In the genomic region with DNA sequence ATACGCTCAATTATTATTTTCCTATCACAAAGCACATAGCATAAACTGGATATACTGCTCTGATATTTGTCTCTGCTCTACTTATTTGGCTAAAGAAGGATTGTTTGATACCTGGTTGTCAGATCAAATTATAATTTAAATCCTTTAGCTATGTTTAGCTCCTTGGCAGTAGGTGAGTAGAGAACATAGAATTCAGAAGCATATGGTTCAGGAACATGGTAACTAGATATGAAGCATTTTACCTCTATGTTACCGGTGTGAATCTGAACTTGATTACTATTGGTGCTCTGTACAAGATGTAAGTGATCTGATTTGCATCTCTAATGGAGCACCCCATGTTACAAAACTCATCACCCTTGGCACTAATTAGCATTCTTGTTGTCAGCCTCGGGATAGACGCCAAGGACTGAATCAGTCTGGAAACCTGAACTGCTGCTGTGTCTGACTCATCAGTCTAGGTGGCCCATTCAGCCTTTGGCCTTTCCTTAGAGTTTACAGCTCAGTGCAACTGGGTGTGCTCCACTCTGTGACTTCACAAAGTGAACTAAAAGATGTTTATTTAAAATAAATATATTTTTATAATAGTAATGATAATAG, we compare ENCODE assay signal across 11 cellular contexts. TPM values are rescaled to one million over a fixed set of nuclear protein-coding genes. Genes with fewer than 3 reads are reported as not detected.
DNase-seq lines count a peak whose midpoint lies in the region; ATAC-seq, FAIRE-seq and TF ChIP-seq lines count a peak whose summit lies in the region.
"Had no signal": no experiment of that assay in that cellular context is flagged by ENCODE, and none has a peak within 500 bp of the region (broad histone marks: within the 10 kb centered on the region; RNA-seq: fewer than 3 reads in every experiment).

No MANE protein-coding gene starts in this region.

- H2BK5ac ChIP-seq in IMR-90 (ENCODE audit: low read depth, low read length, poor library complexity, severe bottlenecking), result peak overlapping the region; percentile 97

- no peaks in the 10 kb centered on the region for H3K27me3 Mint-ChIP-seq in progenitor cell of endocrine pancreas
- no peaks in the 10 kb centered on the region for H3K27me3 Mint-ChIP-seq in mesothelial cell of epicardium (ENCODE audit: low read depth)

- peaks cover 5% of the 10 kb centered on the region; the same call in 1 of the 2 replicates for H3K9me1 ChIP-seq in IMR-90 (ENCODE audit: insufficient read depth, low read length)

- DNase-seq in AG09309 (ENCODE audit: low read depth) (peak; percentile 78), IMR-90 (peak; percentile 95), astrocyte of the hippocampus (ENCODE audit: low read depth, low spot score) (peak; percentile 93), kidney (no peak), MM.1S (no peak), progenitor cell of endocrine pancreas (ENCODE audit: low spot score, unreplicated experiment) (no peak), mesothelial cell of epicardium (ENCODE audit: low spot score in 2 of 2, unreplicated experiment in 2 of 2) (no peak), posterior cingulate gyrus (no peak)
- DNase-seq: effector CD4-positive, alpha-beta T cell; stimulated activated CD4-positive, alpha-beta T cell treated with anti-CD3 and anti-CD28 coated beads, Interleukin-12 subunit alpha, Interleukin-12 subunit beta, amount 100 ng/mL, for 4 hours had no signal

- intact Hi-C loops in IMR-90 (cut with micrococcal nuclease), result no loop called here
- intact Hi-C loops in kidney (cut with DNase I), result no loop called here
- intact Hi-C loops in posterior cingulate gyrus (cut with DNase I), result no loop called here

- no peak overlapping the region for H2AFZ ChIP-seq in IMR-90 (replicated peaks; ENCODE audit: low read length, poor library complexity)
- no peak overlapping the region for H2AFZ ChIP-seq in MM.1S (ENCODE audit: low read length)

- H3K56ac ChIP-seq in IMR-90 (ENCODE audit: extremely low read depth, insufficient read depth, low read length), result peak overlapping the region; percentile 2; the same call in 1 of the 2 replicates

- in situ Hi-C loops in IMR-90 (cut with MboI; ENCODE audit: low sequenced_read_pairs), result no loop called here

- H3K9ac ChIP-seq in IMR-90 (ENCODE audit: low read depth, low read length) (no peak overlapping the region), kidney (ENCODE audit: low read length in 2 of 2) (no peak overlapping the region), MM.1S (ENCODE audit: low read length) (no peak overlapping the region)

- POLR2A ChIA-PET in IMR-90 (lab: Charles Lee; ENCODE audit: unreplicated experiment), result interaction anchor here (0.6 to 0.7 kb wide), 2 partner anchors 12 to 37 kb away, joined by 3 read pairs; a partner anchor contains a TSS

- no peaks in the 10 kb centered on the region for H3K27me3 ChIP-seq in IMR-90 (ENCODE audit: control insufficient read depth, insufficient read depth, low read length)
- H3K27me3 ChIP-seq in MM.1S (replicated peaks; ENCODE audit: insufficient read depth, low read length), result no peaks in the 10 kb centered on the region

- peak overlapping the region in 1 of 2 experiments; percentile 75; a peak in 3 of 4 replicates for H4K8ac ChIP-seq in IMR-90 (ENCODE audit: low read depth in 2 of 2, low read length in 2 of 2)

- CTCF ChIA-PET in IMR-90 (lab: Yijun Ruan, JAX), result no interaction called here

- peak overlapping the region; percentile 79 for H2BK120ac ChIP-seq in IMR-90 (ENCODE audit: low read depth, low read length)

- 0 out of 2 replicates have a peak overlapping the region, but pooled peaks have one; percentile 15 for H3K23ac ChIP-seq in IMR-90 (ENCODE audit: low read depth, low read length)

- no peak overlapping the region for H3K4me3 ChIP-seq in AG09309 (ENCODE audit: control insufficient read depth, low read depth, low read length)
- no peak overlapping the region for H3K4me3 ChIP-seq in IMR-90 (ENCODE audit: insufficient read depth, low read depth, low read length)
- H3K4me3 ChIP-seq in kidney (ENCODE audit: low read length in 2 of 2), result no peak overlapping the region
- H3K4me3 ChIP-seq in MM.1S (ENCODE audit: low read length), result no peak overlapping the region

- H3K79me2 ChIP-seq in MM.1S (ENCODE audit: low read length), result no peaks in the 10 kb centered on the region

- no peak overlapping the region for H3K27ac ChIP-seq in IMR-90 (ENCODE audit: insufficient read depth, low read length)
- no peak overlapping the region for H3K27ac ChIP-seq in kidney (ENCODE audit: low read depth in 2 of 2, low read length in 2 of 2)
- H3K27ac ChIP-seq in MM.1S (ENCODE audit: low read length), result no peak overlapping the region

- no TSS peak for BruUV-seq in IMR-90 (replicated peaks; lab: Mats Ljungman, UMichigan)

- no peak overlapping the region for H3K4me3 Mint-ChIP-seq in progenitor cell of endocrine pancreas (ENCODE audit: low read depth)
- H3K4me3 Mint-ChIP-seq in mesothelial cell of epicardium, result no peak overlapping the region

- H4K5ac ChIP-seq in IMR-90 (ENCODE audit: low read depth, low read length), result no peak overlapping the region; the same call in 1 of the 2 replicates

- WGBS in IMR-90 (ENCODE audit: extremely low coverage in 2 of 2, insufficient read length in 1 of 2), 2 experiments, result 0% methylated on average over 2 of the region's 4 CpGs; no CpG with 5 or more reads in 1 of the 2 experiments

- no peaks in the 10 kb centered on the region for H4K20me1 ChIP-seq in IMR-90 (ENCODE audit: insufficient read depth, low read length)
- H4K20me1 ChIP-seq in MM.1S (ENCODE audit: insufficient read depth, low read length), result no peaks in the 10 kb centered on the region

- no peaks in the 10 kb centered on the region for H3F3A ChIP-seq in MM.1S (ENCODE audit: insufficient read depth, low read length)

- H3K36me3 ChIP-seq in IMR-90 (ENCODE audit: control insufficient read depth, insufficient read depth, low read length) (no peaks in the 10 kb centered on the region), kidney (ENCODE audit: control insufficient read depth in 1 of 2, insufficient read depth in 2 of 2, low read length in 2 of 2) (no peaks in the 10 kb centered on the region), MM.1S (replicated peaks; ENCODE audit: insufficient read depth, low read length) (no peaks in the 10 kb centered on the region)

- H3K27ac Mint-ChIP-seq in progenitor cell of endocrine pancreas (no peak overlapping the region), mesothelial cell of epicardium (no peak overlapping the region)

- H3K4me1 ChIP-seq in IMR-90 (ENCODE audit: control insufficient read depth, insufficient read depth, low read length), result peaks cover 19% of the 10 kb centered on the region
- no peaks in the 10 kb centered on the region for H3K4me1 ChIP-seq in kidney (ENCODE audit: control insufficient read depth in 1 of 2, insufficient read depth in 1 of 2, low read depth in 1 of 2, low read length in 2 of 2)
- H3K4me1 ChIP-seq in MM.1S (ENCODE audit: low read length), result no peaks in the 10 kb centered on the region

- peak overlapping the region; percentile 86; the same call in 1 of the 2 replicates for H2BK20ac ChIP-seq in IMR-90 (ENCODE audit: low read depth, low read length)

- H3K9me3 Mint-ChIP-seq in progenitor cell of endocrine pancreas (ENCODE audit: low read depth) (no peaks in the 10 kb centered on the region), mesothelial cell of epicardium (no peaks in the 10 kb centered on the region)

- H3K18ac ChIP-seq in IMR-90 (ENCODE audit: low read depth, low read length), result peak overlapping the region; percentile 25; the same call in 1 of the 2 replicates

- peak; percentile 53 for FAIRE-seq in kidney (lab: Jason Lieb, UNC)

- H3K4ac ChIP-seq in IMR-90 (ENCODE audit: low read depth, low read length), result peak overlapping the region; percentile 59; the same call in 1 of the 2 replicates

- H3K14ac ChIP-seq in IMR-90 (replicated peaks; ENCODE audit: low read depth, low read length), result no peak overlapping the region

- H3K4me1 Mint-ChIP-seq in progenitor cell of endocrine pancreas (ENCODE audit: low read depth) (no peaks in the 10 kb centered on the region), mesothelial cell of epicardium (no peaks in the 10 kb centered on the region)

- H3K4me2 ChIP-seq in IMR-90 (ENCODE audit: low read depth, low read length), result peak overlapping the region; percentile 20; the same call in 1 of the 2 replicates
- no peak overlapping the region for H3K4me2 ChIP-seq in MM.1S (ENCODE audit: low read depth, low read length)

- 0 out of 3 replicates have a peak overlapping the region, but pooled peaks have one; percentile 35 for H2BK15ac ChIP-seq in IMR-90 (ENCODE audit: low read depth, low read length)

- TF ChIP-seq POLR2A in IMR-90 (IDR thresholded peaks at IDR 0.05; ENCODE audit: low read depth, low read length), result no peak

- peak overlapping the region; percentile 50 for H4K91ac ChIP-seq in IMR-90 (ENCODE audit: insufficient read depth, low read depth, low read length)

- TF ChIP-seq CTCF in AG09309 (IDR thresholded peaks at IDR 0.05; ENCODE audit: control insufficient read depth, insufficient read depth, low read depth, low read length, missing control alignments) (no peak), IMR-90 (conservative IDR thresholded peaks at IDR 0.05; ENCODE audit: low read depth, low read length) (no peak), kidney (IDR thresholded peaks at IDR 0.05; ENCODE audit: borderline replicate concordance, extremely low read depth, insufficient read depth) (no peak), MM.1S (IDR thresholded peaks at IDR 0.05; ENCODE audit: low read length) (no peak), progenitor cell of endocrine pancreas (IDR thresholded peaks at IDR 0.05; ENCODE audit: unreplicated experiment) (no peak), mesothelial cell of epicardium (IDR thresholded peaks at IDR 0.05; ENCODE audit: unreplicated experiment) (no peak)

- no peaks in the 10 kb centered on the region for H3K36me3 Mint-ChIP-seq in progenitor cell of endocrine pancreas (ENCODE audit: insufficient read depth)
- H3K36me3 Mint-ChIP-seq in mesothelial cell of epicardium, result no peaks in the 10 kb centered on the region

- peak overlapping the region; percentile 53; the same call in 1 of the 2 replicates for H2AK5ac ChIP-seq in IMR-90 (ENCODE audit: low read depth, low read length)

- peaks cover 0 to 6% of the 10 kb centered on the region in 2 experiments; a peak in 2 of 4 replicates for H3K79me1 ChIP-seq in IMR-90 (ENCODE audit: low read depth in 1 of 2, low read length in 2 of 2)

- no peak overlapping the region for H2AK9ac ChIP-seq in IMR-90 (replicated peaks; ENCODE audit: low read depth, low read length, poor library complexity)

- H3K9me3 ChIP-seq in IMR-90 (ENCODE audit: control insufficient read depth, insufficient read depth, low read length), result no peaks in the 10 kb centered on the region
- H3K9me3 ChIP-seq in kidney (ENCODE audit: control insufficient read depth in 1 of 2, low read length in 2 of 2), result no peaks in the 10 kb centered on the region
- no peaks in the 10 kb centered on the region for H3K9me3 ChIP-seq in MM.1S (replicated peaks; ENCODE audit: insufficient read depth, low read length)

- dilution Hi-C loops in IMR-90 (cut with HindIII; ENCODE audit: low sequenced_read_pairs, unreplicated experiment), result no loop called here

- ATAC-seq in IMR-90 (ENCODE audit: low read depth), result peak; percentile 69

- TF ChIP-seq RAD21 in IMR-90 (IDR thresholded peaks at IDR 0.05; ENCODE audit: low read length), result no peak

- H3K9me2 ChIP-seq in MM.1S (replicated peaks; ENCODE audit: insufficient read depth, low read length), result no peaks in the 10 kb centered on the region

RNA-seq across cellular contexts. Expression of a gene that starts 12.3 kb away (rescaled TPM):
- total RNA-seq in IMR-90 (2012; rRNA removed) (12.5 and 13.1 TPM in 2 replicates), kidney (0.06 TPM), progenitor cell of endocrine pancreas (0.05 and 0.22 TPM in 2 replicates), mesothelial cell of epicardium (not detected in 3 replicates)
- polyA plus RNA-seq in IMR-90 (2012; rRNA removed) (7.8 and 8.1 TPM in 2 replicates), kidney (ENCODE audit: insufficient read depth, low read depth, low replicate concordance) (not detected)
- 2.5 and 4.1 TPM in 2 replicates for polyA plus RNA-seq in IMR-90 (2012; cell fraction: cytosol; rRNA removed)
- polyA plus RNA-seq in IMR-90 (2012; cell fraction: nucleus; rRNA removed; ENCODE audit: low replicate concordance), result 4.3 and 6.7 TPM in 2 replicates
- total RNA-seq: T-helper 1 cell treated with Interleukin-12 subunit alpha and Interleukin-12 subunit beta and Interleukin-4 antibody, amounts not matched to agents 30 ng/mL and 1 ng/mL, for 36 hours had no signal

RNA-seq across cellular contexts. Expression of a gene that starts 21.9 kb away (rescaled TPM):
- total RNA-seq in IMR-90 (2012; rRNA removed), result 92.8 and 177 TPM in 2 replicates
- 46.1 and 66.6 TPM in 2 replicates for polyA plus RNA-seq in IMR-90 (2012; rRNA removed)
- polyA plus RNA-seq in IMR-90 (2012; cell fraction: cytosol; rRNA removed), result 4.9 and 7.2 TPM in 2 replicates
- 16.7 and 91.2 TPM in 2 replicates for polyA plus RNA-seq in IMR-90 (2012; cell fraction: nucleus; rRNA removed; ENCODE audit: low replicate concordance)
- 47.1 TPM for total RNA-seq in kidney
- 13.3 TPM for polyA plus RNA-seq in kidney (ENCODE audit: insufficient read depth, low read depth, low replicate concordance)
- 62.1 and 63.8 TPM in 2 replicates for total RNA-seq in progenitor cell of endocrine pancreas
- 50.4 to 56.2 TPM (median 55.7 TPM) in 3 replicates for total RNA-seq in mesothelial cell of epicardium

Comparison
In these comparisons a context has a peak if more than half of its experiments do, and no peak if none do; other contexts are left out.
1. DNase-seq: peak in AG09309 (single experiment), IMR-90 (single experiment) and astrocyte of the hippocampus (single experiment); none in kidney (single experiment), MM.1S (single experiment), progenitor cell of endocrine pancreas (single experiment), mesothelial cell of epicardium (0 of 2) and posterior cingulate gyrus (0 of 10).
2. RNA of a gene that starts 12.3 kb away (total RNA-seq): 12.5 to 13.1 TPM in IMR-90; 0.06 TPM in kidney (single experiment), 0.05 to 0.22 TPM in progenitor cell of endocrine pancreas and not detected in mesothelial cell of epicardium; every median in the first group is over 10 times any median in the second.